1 cellular context compared by ENCODE assay signal in genomic region chr2:43180901-43181300, GRCh38.
TF ChIP-seq lines count a peak whose summit lies in the region.

No MANE protein-coding gene starts in this region.

TF ChIP-seq in HepG2, 621 proteins besides CTCF, POLR2A, EP300 and RAD21:
- no peak for TF ChIP-seq ELK4 (CRISPR knock-in tag; IDR thresholded peaks at IDR 0.05; ENCODE audit: borderline replicate concordance)
- 0 out of 2 replicates have a peak, but pooled peaks have one; percentile 7 for TF ChIP-seq FOSL2 (CRISPR knock-in tag; IDR thresholded peaks at IDR 0.05)
TF ChIP-seq in HepG2: peak in this region for 1.
